ENCODE assay signal across 24 cellular contexts in the genomic region with DNA sequence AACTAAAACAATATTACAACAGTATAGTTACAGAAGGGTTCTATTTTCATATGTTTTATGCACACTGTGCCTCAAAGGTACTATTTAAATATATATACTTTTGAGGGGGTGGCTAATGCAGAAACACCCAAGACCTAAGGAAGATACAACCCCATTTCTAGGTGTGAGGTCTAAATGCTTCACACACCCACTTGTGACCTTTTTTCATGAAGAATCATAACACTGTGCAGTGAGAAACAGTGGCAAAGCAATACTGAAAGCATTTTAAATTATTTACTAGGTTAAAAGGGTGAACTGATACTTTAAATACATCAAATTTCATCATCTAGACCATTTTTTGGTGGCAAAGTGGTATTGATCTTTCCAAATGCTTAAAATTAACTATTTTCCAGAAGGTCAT.
A peak's percentile ranks its signal among the peaks of the same experiment; 100 is the strongest.
DNase-seq lines count a peak whose midpoint lies in the region; ATAC-seq and TF ChIP-seq lines count a peak whose summit lies in the region.
"Had no signal": no experiment of that assay in that cellular context is flagged by ENCODE, and none has a peak within 500 bp of the region (broad histone marks: within the 10 kb centered on the region; RNA-seq: fewer than 3 reads in every experiment).

No MANE protein-coding gene starts in this region.

- intact Hi-C loops in CD4-positive, alpha-beta T cell (cut with DNase I, micrococcal nuclease) = loop anchor here in 1 of 2 experiments (5.0 kb wide), 1 partner anchor 35 kb away; no protein-coding TSS in a partner anchor

- H3K27ac Mint-ChIP-seq in activated T-cell treated with anti-CD3 and anti-CD28 coated beads, Interleukin-2, amount 50 U/mL, for 24 hours = peak overlapping the region; percentile 68
- peak overlapping the region; percentile 63 for H3K27ac Mint-ChIP-seq in CD4-positive, alpha-beta T cell
- peak overlapping the region in 3 of 6 donors; percentile 4 to 72 (median 35) for H3K27ac Mint-ChIP-seq in immature natural killer cell

- CTCF ChIA-PET in CD4-positive, alpha-beta T cell (lab: Charles Lee) = no interaction called here

- peaks cover 63% of the 10 kb centered on the region for H3K4me1 Mint-ChIP-seq in activated T-cell treated with anti-CD3 and anti-CD28 coated beads, Interleukin-2, amount 50 U/mL, for 24 hours (ENCODE audit: low read depth)
- H3K4me1 Mint-ChIP-seq in CD4-positive, alpha-beta T cell (ENCODE audit: low read depth) = peaks cover 67% of the 10 kb centered on the region
- H3K4me1 Mint-ChIP-seq in immature natural killer cell = peaks cover 36 to 84% of the 10 kb centered on the region in 2 donors

- no peaks in the 10 kb centered on the region for H3K9me3 Mint-ChIP-seq in activated T-cell treated with anti-CD3 and anti-CD28 coated beads, Interleukin-2, amount 50 U/mL, for 24 hours
- no peaks in the 10 kb centered on the region for H3K9me3 Mint-ChIP-seq in CD4-positive, alpha-beta T cell
- H3K9me3 Mint-ChIP-seq in immature natural killer cell = no peaks in the 10 kb centered on the region
- H3K9me3 Mint-ChIP-seq: CD4-positive, alpha-beta memory T cell had no signal

- POLR2A ChIA-PET in CD4-positive, alpha-beta T cell (lab: Charles Lee) = no interaction called here

- H3K27me3 ChIP-seq in CD4-positive, alpha-beta T cell (ENCODE audit: control insufficient read depth, insufficient read depth, low read length) = no peaks in the 10 kb centered on the region
- H3K27me3 ChIP-seq: BLaER1 treated with 17β-estradiol and CSF1 and Interleukin-3, amounts not matched to agents 10 nM and 100 nM; SJCRH30 had no signal

- TF ChIP-seq CTCF in CD4-positive, alpha-beta T cell (IDR thresholded peaks at IDR 0.05) = no peak

- no peaks in the 10 kb centered on the region for H3K9me3 ChIP-seq in CD4-positive, alpha-beta T cell (ENCODE audit: control insufficient read depth, low read length)
- H3K9me3 ChIP-seq: A549; BLaER1 treated with 17β-estradiol and CSF1 and Interleukin-3, amounts not matched to agents 10 nM and 100 nM; Caco-2; SJCRH30 had no signal

- no peak for DNase-seq in activated T-cell treated with anti-CD3 and anti-CD28 coated beads, Interleukin-2, amount 50 U/mL, for 24 hours
- DNase-seq in activated T-cell treated with anti-CD3 and anti-CD28 coated beads for 4 hours (no peak), NCI-H69 (lab: John Stamatoyannopoulos, UW) (peak; percentile 15), immature natural killer cell (peak; percentile 10 to 45 (median 12)), NCI-H2081 (lab: John Stamatoyannopoulos, UW) (no peak)
- no peak for DNase-seq in CD4-positive, alpha-beta T cell
- DNase-seq in stimulated activated CD4-positive, alpha-beta T cell treated with anti-CD3 and anti-CD28 coated beads, Interleukin-4, amount 100 ng/mL, for 4 hours = no peak
- DNase-seq: AML-193; Caco-2; CD4-positive, alpha-beta memory T cell; GM23248; H7; Kasumi-1; NCI-H1436; NCI-H187; NCI-H2171 treated with DMSO at 0.1 percent for 48 hours; NCI-H345; NCI-H510A treated with DMSO at 0.1 percent for 48 hours; NCI-H748 treated with DMSO at 0.1 percent for 48 hours; PC-3; SJCRH30 had no signal

- H3K4me3 Mint-ChIP-seq in activated T-cell treated with anti-CD3 and anti-CD28 coated beads, Interleukin-2, amount 50 U/mL, for 24 hours = no peak overlapping the region
- no peak overlapping the region for H3K4me3 Mint-ChIP-seq in CD4-positive, alpha-beta T cell
- H3K4me3 Mint-ChIP-seq in immature natural killer cell = peak overlapping the region in 3 of 5 donors; percentile 7 to 31 (median 13)
- H3K4me3 Mint-ChIP-seq: CD4-positive, alpha-beta memory T cell had no signal

- H3K27me3 Mint-ChIP-seq in activated T-cell treated with anti-CD3 and anti-CD28 coated beads, Interleukin-2, amount 50 U/mL, for 24 hours = no peaks in the 10 kb centered on the region
- H3K27me3 Mint-ChIP-seq in CD4-positive, alpha-beta T cell = no peaks in the 10 kb centered on the region
- H3K27me3 Mint-ChIP-seq in immature natural killer cell (ENCODE audit: low read depth in 3 of 3) = peaks cover 0 to 5% (median 0%) of the 10 kb centered on the region in 3 donors
- H3K27me3 Mint-ChIP-seq: CD4-positive, alpha-beta memory T cell had no signal

- ATAC-seq in CD4-positive, alpha-beta T cell (ENCODE audit: poor library complexity) = no peak
- ATAC-seq: A549, K562, PC-3 had no signal

- no peak overlapping the region for H3K27ac ChIP-seq in CD4-positive, alpha-beta T cell (ENCODE audit: low read depth, low read length)
- H3K27ac ChIP-seq: A549; BLaER1 treated with 17β-estradiol and CSF1 and Interleukin-3, amounts not matched to agents 10 nM and 100 nM; GM23248; SJCRH30 had no signal

- peaks cover 96% of the 10 kb centered on the region for H3K36me3 Mint-ChIP-seq in activated T-cell treated with anti-CD3 and anti-CD28 coated beads, Interleukin-2, amount 50 U/mL, for 24 hours (ENCODE audit: low read depth)
- peaks cover 87% of the 10 kb centered on the region for H3K36me3 Mint-ChIP-seq in CD4-positive, alpha-beta T cell (ENCODE audit: low read depth)
- H3K36me3 Mint-ChIP-seq in immature natural killer cell = peaks cover 17 to 29% (median 22%) of the 10 kb centered on the region in 3 donors

Comparison
In these comparisons a context has a peak if more than half of its experiments do, and no peak if none do; other contexts are left out.
1. DNase-seq: peak in NCI-H69 (single experiment) and immature natural killer cell (3 of 3); none in activated T-cell treated with anti-CD3 and anti-CD28 coated beads, Interleukin-2, amount 50 U/mL, for 24 hours (single experiment), activated T-cell treated with anti-CD3 and anti-CD28 coated beads for 4 hours (single experiment), CD4-positive, alpha-beta T cell (0 of 10), stimulated activated CD4-positive, alpha-beta T cell treated with anti-CD3 and anti-CD28 coated beads, Interleukin-4, amount 100 ng/mL, for 4 hours (0 of 2) and NCI-H2081 (0 of 2).
2. H3K4me3 Mint-ChIP-seq: peak in immature natural killer cell (3 of 5); none in activated T-cell treated with anti-CD3 and anti-CD28 coated beads, Interleukin-2, amount 50 U/mL, for 24 hours (single experiment) and CD4-positive, alpha-beta T cell (single experiment).